Comparison of ENCODE assay signal across 28 cellular contexts in the genomic region with DNA sequence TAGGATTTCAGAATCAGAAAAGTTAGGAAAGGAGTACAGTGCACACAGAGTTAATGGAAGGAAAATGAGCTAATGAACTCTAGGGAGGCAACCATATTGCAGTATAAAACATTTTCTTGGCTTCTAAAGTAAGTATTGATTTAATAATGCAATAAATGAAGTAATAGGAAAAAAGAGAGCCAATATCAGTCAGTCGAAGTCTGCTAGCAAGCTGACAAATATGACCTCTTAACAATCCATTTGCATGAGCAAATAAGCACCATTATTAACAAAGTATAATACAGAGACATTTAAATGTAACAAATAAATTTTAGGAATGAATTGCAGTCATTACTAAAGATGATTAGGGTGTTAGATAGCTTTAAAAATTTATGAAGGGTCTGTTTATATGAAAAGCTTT.
"Had no signal": no experiment of that assay in that cellular context is flagged by ENCODE, and none has a peak within 500 bp of the region (broad histone marks: within the 10 kb centered on the region; RNA-seq: fewer than 3 reads in every experiment).

No MANE protein-coding gene starts in this region.

- H3K27ac ChIP-seq: adrenal gland, breast epithelium, KMS-11 had no signal

- H3K9me3 ChIP-seq: adrenal gland had no signal

- H3K27me3 ChIP-seq: adrenal gland, breast epithelium had no signal

- H3K4me2 ChIP-seq: KMS-11 had no signal

- H3K27ac Mint-ChIP-seq: activated B cell treated with CpG ODN at 0.5 μM for 24 hours; activated CD4-positive, alpha-beta T cell treated with anti-CD3 and anti-CD28 coated beads, Interleukin-2, amount 10 ng/mL, durations not matched to agents 24 days and 14 days; activated naive CD4-positive, alpha-beta T cell treated with anti-CD3 and anti-CD28 coated beads, Interleukin-2, amount 10 ng/mL, durations not matched to agents 7 days and 5 days; activated naive CD8-positive, alpha-beta T cell treated with anti-CD3 and anti-CD28 coated beads for 36 hours; activated T-helper 2 cell treated with anti-CD3 and anti-CD28 coated beads, Interferon-gamma antibody, Interleukin-2, Interleukin-4, amounts not matched to agents 10 μg/mL and 5 μg/mL and 100 μg/mL, durations not matched to agents 14 hours and 24 hours and 36 hours; T-helper 17 cell had no signal

- H3K4me3 ChIP-seq: adrenal gland, breast epithelium had no signal

- H3K36me3 Mint-ChIP-seq: activated naive CD4-positive, alpha-beta T cell treated with anti-CD3 and anti-CD28 coated beads, Interleukin-2, amount 10 ng/mL, durations not matched to agents 7 days and 5 days; activated naive CD8-positive, alpha-beta T cell treated with anti-CD3 and anti-CD28 coated beads for 36 hours had no signal

- H3K4me3 Mint-ChIP-seq: activated B cell treated with CpG ODN at 0.5 μM for 24 hours; activated CD4-positive, alpha-beta T cell treated with anti-CD3 and anti-CD28 coated beads, Interleukin-2, amount 10 ng/mL, durations not matched to agents 24 days and 14 days; activated naive CD4-positive, alpha-beta T cell treated with anti-CD3 and anti-CD28 coated beads, Interleukin-2, amount 10 ng/mL, durations not matched to agents 7 days and 5 days; activated naive CD8-positive, alpha-beta T cell treated with anti-CD3 and anti-CD28 coated beads for 36 hours; T-helper 17 cell had no signal

- H3K27me3 Mint-ChIP-seq: activated B cell treated with CpG ODN at 0.5 μM for 24 hours; activated CD4-positive, alpha-beta T cell treated with anti-CD3 and anti-CD28 coated beads, Interleukin-2, amount 10 ng/mL, durations not matched to agents 24 days and 14 days; activated naive CD4-positive, alpha-beta T cell treated with anti-CD3 and anti-CD28 coated beads, Interleukin-2, amount 10 ng/mL, durations not matched to agents 7 days and 5 days; T-helper 17 cell had no signal

- H3K4me1 Mint-ChIP-seq: activated B cell treated with CpG ODN at 0.5 μM for 24 hours; activated CD4-positive, alpha-beta T cell treated with anti-CD3 and anti-CD28 coated beads, Interleukin-2, amount 10 ng/mL, durations not matched to agents 24 days and 14 days; activated naive CD4-positive, alpha-beta T cell treated with anti-CD3 and anti-CD28 coated beads, Interleukin-2, amount 10 ng/mL, durations not matched to agents 7 days and 5 days; activated naive CD8-positive, alpha-beta T cell treated with anti-CD3 and anti-CD28 coated beads for 36 hours; T-helper 17 cell had no signal

- H3K4me1 ChIP-seq: adrenal gland, breast epithelium had no signal

- DNase-seq: activated B cell treated with CpG ODN at 0.5 μM for 24 hours; activated CD4-positive, alpha-beta T cell treated with anti-CD3 and anti-CD28 coated beads for 1 hour; activated CD4-positive, alpha-beta T cell treated with anti-CD3 and anti-CD28 coated beads, Interleukin-2, amount 10 ng/mL, durations not matched to agents 24 days and 14 days; activated CD4-positive, alpha-beta T cell treated with anti-CD3 and anti-CD28 coated beads, Interleukin-2, amount 50 U/mL, for 48 hours; activated CD8-positive, alpha-beta memory T cell treated with anti-CD3 and anti-CD28 coated beads for 24 hours; activated gamma-delta T cell treated with Interleukin-2 at 50 U/mL for 16 hours; activated naive CD4-positive, alpha-beta T cell treated with anti-CD3 and anti-CD28 coated beads, Interleukin-2, amount 10 ng/mL, durations not matched to agents 7 days and 5 days; activated naive CD8-positive, alpha-beta T cell treated with anti-CD3 and anti-CD28 coated beads for 36 hours; activated T-cell treated with anti-CD3 and anti-CD28 coated beads for 4 hours; activated T-cell treated with anti-CD3 and anti-CD28 coated beads, Interleukin-2, amount 50 U/mL, for 48 hours; adrenal gland; anterior cingulate cortex; caudate nucleus; NCI-H1092; NCI-H1417; NCI-H1694; NCI-H2029; NCI-H2107; NCI-H2171 treated with DMSO at 0.1 percent for 48 hours; NCI-H226; NCI-H526; NCI-H774; SIG-M5; T-helper 17 cell; T-helper 9 cell had no signal

- H3K9me3 Mint-ChIP-seq: activated B cell treated with CpG ODN at 0.5 μM for 24 hours; activated T-helper 2 cell treated with anti-CD3 and anti-CD28 coated beads, Interferon-gamma antibody, Interleukin-2, Interleukin-4, amounts not matched to agents 10 μg/mL and 5 μg/mL and 100 μg/mL, durations not matched to agents 14 hours and 24 hours and 36 hours had no signal

- H3K9ac ChIP-seq: KMS-11 had no signal

- H3K36me3 ChIP-seq: adrenal gland, breast epithelium had no signal

- ATAC-seq: T-helper 17 cell had no signal
